27 cellular contexts compared by ENCODE assay signal in the genomic region with DNA sequence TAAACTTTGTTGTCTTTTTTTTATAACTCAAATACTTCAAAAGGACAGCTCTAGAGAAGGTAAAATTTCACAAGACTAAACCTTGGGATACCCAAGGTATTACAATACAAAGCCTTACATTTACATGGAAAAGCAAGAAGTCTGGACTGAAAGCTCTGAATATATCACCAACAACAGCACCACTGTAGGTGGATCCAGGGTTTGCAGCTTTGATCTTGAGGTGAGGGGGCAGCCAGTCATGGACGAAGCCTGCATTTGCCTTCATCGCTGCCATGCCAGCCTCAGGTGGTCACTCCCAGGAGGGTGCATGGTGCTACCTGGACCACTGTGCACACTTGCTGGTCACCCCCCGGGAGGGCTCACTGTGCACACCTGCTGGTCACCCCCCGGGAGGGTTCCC.
"Had no signal": no experiment of that assay in that cellular context is flagged by ENCODE, and none has a peak within 500 bp of the region (broad histone marks: within the 10 kb centered on the region; RNA-seq: fewer than 3 reads in every experiment).

No MANE protein-coding gene starts in this region.

- H3K79me2 ChIP-seq: hepatocyte had no signal

- H3K27me3 Mint-ChIP-seq: naive thymus-derived CD4-positive, alpha-beta T cell; stimulated activated naive CD8-positive, alpha-beta T cell treated with anti-CD3 and anti-CD28 coated beads, Interleukin-15, amount 100 ng/mL, for 72 hours had no signal

- H3K4me1 Mint-ChIP-seq: naive thymus-derived CD4-positive, alpha-beta T cell; nephron; stimulated activated naive CD8-positive, alpha-beta T cell treated with anti-CD3 and anti-CD28 coated beads, Interleukin-15, amount 100 ng/mL, for 72 hours had no signal

- ATAC-seq: foreskin keratinocyte; gastroesophageal sphincter; heart left ventricle; left cardiac atrium; left lung; naive thymus-derived CD4-positive, alpha-beta T cell; sciatic nerve; stimulated activated naive CD8-positive, alpha-beta T cell treated with anti-CD3 and anti-CD28 coated beads, Interleukin-15, amount 100 ng/mL, for 72 hours had no signal

- H3K4me2 ChIP-seq: hepatocyte, neural progenitor cell, smooth muscle cell had no signal

- H3K4me3 ChIP-seq: esophagus muscularis mucosa, gastroesophageal sphincter, heart left ventricle, hepatocyte, left lung, neural progenitor cell, prostate gland, right atrium auricular region, smooth muscle cell, suprapubic skin, transverse colon, vagina had no signal

- H3K36me3 ChIP-seq: left lung, neural progenitor cell, prostate gland, right atrium auricular region, suprapubic skin, transverse colon, vagina had no signal

- H3K27ac Mint-ChIP-seq: naive thymus-derived CD4-positive, alpha-beta T cell; nephron; neural progenitor cell; stimulated activated naive CD8-positive, alpha-beta T cell treated with anti-CD3 and anti-CD28 coated beads, Interleukin-15, amount 100 ng/mL, for 72 hours had no signal

- H3K27me3 ChIP-seq: esophagus muscularis mucosa, foreskin keratinocyte, gastroesophageal sphincter, heart left ventricle, hepatocyte, left lung, neural progenitor cell, right atrium auricular region, suprapubic skin, transverse colon, vagina had no signal

- H3K4me3 Mint-ChIP-seq: naive thymus-derived CD4-positive, alpha-beta T cell; nephron; neural progenitor cell; stimulated activated naive CD8-positive, alpha-beta T cell treated with anti-CD3 and anti-CD28 coated beads, Interleukin-15, amount 100 ng/mL, for 72 hours had no signal

- H2AFZ ChIP-seq: hepatocyte, neural progenitor cell had no signal

- H3K4me1 ChIP-seq: esophagus muscularis mucosa, gastroesophageal sphincter, heart left ventricle, left lung, neural progenitor cell, prostate gland, right atrium auricular region, transverse colon, vagina had no signal

- H3K27ac ChIP-seq: esophagus muscularis mucosa, foreskin keratinocyte, gastroesophageal sphincter, heart left ventricle, hepatocyte, left lung, neural progenitor cell, prostate gland, right atrium auricular region, suprapubic skin, transverse colon, vagina had no signal

- H3K9me3 Mint-ChIP-seq: naive thymus-derived CD4-positive, alpha-beta T cell; stimulated activated naive CD8-positive, alpha-beta T cell treated with anti-CD3 and anti-CD28 coated beads, Interleukin-15, amount 100 ng/mL, for 72 hours had no signal

- DNase-seq: dermis blood vessel endothelial cell; effector memory CD4-positive, alpha-beta T cell; foreskin keratinocyte; heart left ventricle; left cardiac atrium; left lung; mesenchymal stem cell; midbrain; naive thymus-derived CD4-positive, alpha-beta T cell; stimulated activated CD4-positive, alpha-beta T cell treated with anti-CD3 and anti-CD28 coated beads, Interleukin-12 subunit alpha, Interleukin-12 subunit beta, amount 100 ng/mL, for 4 hours; stimulated activated CD4-positive, alpha-beta T cell treated with anti-CD3 and anti-CD28 coated beads, Interleukin-1b, Interleukin-23, amount 100 ng/mL, for 48 hours; stimulated activated CD4-positive, alpha-beta T cell treated with anti-CD3 and anti-CD28 coated beads, Interleukin-4, amount 100 ng/mL, for 1 hour; stimulated activated CD8-positive, alpha-beta memory T cell treated with anti-CD3 and anti-CD28 coated beads, Interleukin-4, amount 100 ng/mL, for 48 hours; stimulated activated naive CD4-positive, alpha-beta T cell; stimulated activated naive CD8-positive, alpha-beta T cell treated with anti-CD3 and anti-CD28 coated beads, Interleukin-15, amount 100 ng/mL, for 72 hours; transverse colon had no signal
